ENCODE assay signal across 18 cellular contexts in the genomic region with DNA sequence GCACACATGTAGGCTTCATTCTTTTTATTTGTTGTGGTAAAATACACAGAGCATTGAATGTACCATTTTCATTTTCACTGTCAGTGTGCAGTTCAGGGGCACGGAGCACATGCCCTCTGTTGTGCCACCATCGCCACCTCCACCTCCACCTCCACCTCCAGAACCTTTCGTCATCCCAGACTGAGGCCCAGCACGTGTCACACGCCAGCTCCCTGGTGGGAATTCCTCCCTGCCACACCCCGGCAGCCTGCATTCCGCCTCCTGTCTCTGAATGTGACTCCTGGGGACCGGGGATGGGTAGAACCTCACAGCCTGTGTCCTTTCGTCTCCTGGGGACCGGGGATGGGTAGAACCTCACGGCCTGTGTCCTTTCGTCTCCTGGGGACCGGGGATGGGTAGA. TPM values are rescaled to one million over a fixed set of nuclear protein-coding genes. Genes with fewer than 3 reads are reported as not detected.
DNase-seq lines count a peak whose midpoint lies in the region; ATAC-seq and TF ChIP-seq lines count a peak whose summit lies in the region.
"Had no signal": no experiment of that assay in that cellular context is flagged by ENCODE, and none has a peak within 500 bp of the region (broad histone marks: within the 10 kb centered on the region; RNA-seq: fewer than 3 reads in every experiment).

No MANE protein-coding gene starts in this region.

- no peak overlapping the region for H4K5ac ChIP-seq in H9 (ENCODE audit: insufficient read length, low read depth, low read length)

- H3K14ac ChIP-seq in H9 (ENCODE audit: insufficient read depth, low read length), result no peak overlapping the region

- no peaks in the 10 kb centered on the region for H3K9me3 ChIP-seq in H9 (ENCODE audit: control insufficient read depth, low read depth, low read length)
- no peaks in the 10 kb centered on the region for H3K9me3 ChIP-seq in neural progenitor cell (ENCODE audit: low read depth)
- H3K9me3 ChIP-seq: A549 had no signal

- no peaks in the 10 kb centered on the region for H3K4me1 ChIP-seq in H9 (ENCODE audit: insufficient read depth, low read length)
- H3K4me1 ChIP-seq in neural progenitor cell, result peaks cover 4% of the 10 kb centered on the region

- H2AFZ ChIP-seq in H9 (ENCODE audit: low read length), result no peak overlapping the region
- no peak overlapping the region for H2AFZ ChIP-seq in neural progenitor cell (replicated peaks)
- H2AFZ ChIP-seq: GM23338 had no signal

- peak; percentile 35 for ATAC-seq in activated T-helper 17 cell treated with anti-CD3 and anti-CD28 coated beads, Interleukin-2, amount 50 U/mL, for 72 hours (replicated peaks)
- ATAC-seq in HG02623 (IDR thresholded peaks at IDR 0.05; ENCODE audit: unreplicated experiment), result no peak
- ATAC-seq in activated T-cell treated with anti-CD3 and anti-CD28 coated beads, Interleukin-2, amount 50 U/mL, for 72 hours (replicated peaks in 1 of 2), result no peak
- no peak for ATAC-seq in GM21786 (IDR thresholded peaks at IDR 0.05; ENCODE audit: unreplicated experiment)
- ATAC-seq: A549, GM12878, GM23338 had no signal

- H3K27me3 ChIP-seq in H9 (ENCODE audit: insufficient read depth, low read length) (no peaks in the 10 kb centered on the region), neural progenitor cell (no peaks in the 10 kb centered on the region)

- H3K18ac ChIP-seq in H9 (ENCODE audit: insufficient read length, low read depth, low read length), result no peak overlapping the region

- H3K36me3 Mint-ChIP-seq in H9 (ENCODE audit: insufficient read depth in 1 of 3, low read depth in 3 of 3), result peaks cover 0 to 15% (median 3%) of the 10 kb centered on the region in 3 experiments; a peak in 2 of 7 replicates
- no peaks in the 10 kb centered on the region for H3K36me3 Mint-ChIP-seq in activated T-helper 17 cell treated with anti-CD3 and anti-CD28 coated beads, Interleukin-2, amount 50 U/mL, for 72 hours (ENCODE audit: low read depth)
- H3K36me3 Mint-ChIP-seq in neural progenitor cell, result peaks cover 7% of the 10 kb centered on the region
- no peaks in the 10 kb centered on the region for H3K36me3 Mint-ChIP-seq in activated T-cell treated with anti-CD3 and anti-CD28 coated beads, Interleukin-2, amount 50 U/mL, for 72 hours (ENCODE audit: insufficient read depth in 2 of 2)
- H3K36me3 Mint-ChIP-seq: CD4-positive, CD25-positive, alpha-beta regulatory T cell had no signal

- H2BK120ac ChIP-seq in H9 (ENCODE audit: low read depth, low read length, poor library complexity, severe bottlenecking), result no peak overlapping the region

- no peaks in the 10 kb centered on the region for H3K79me1 ChIP-seq in H9 (ENCODE audit: insufficient read depth, low read depth, low read length, poor library complexity, severe bottlenecking)

- no peaks in the 10 kb centered on the region for H3K36me3 ChIP-seq in neural progenitor cell

- no peak overlapping the region for H3K4me2 ChIP-seq in H9 (ENCODE audit: insufficient read depth, insufficient read length, low read length)
- no peak overlapping the region for H3K4me2 ChIP-seq in neural progenitor cell
- H3K4me2 ChIP-seq: A549, GM23338 had no signal

- H2BK15ac ChIP-seq in H9 (ENCODE audit: low read depth, low read length), result no peak overlapping the region

- H3K4ac ChIP-seq in H9 (ENCODE audit: low read depth, low read length), result no peak overlapping the region

- H3K9me3 Mint-ChIP-seq in H9 (no peaks in the 10 kb centered on the region), neural progenitor cell (peaks cover 2% of the 10 kb centered on the region)
- no peaks in the 10 kb centered on the region for H3K9me3 Mint-ChIP-seq in activated T-helper 17 cell treated with anti-CD3 and anti-CD28 coated beads, Interleukin-2, amount 50 U/mL, for 72 hours
- no peaks in the 10 kb centered on the region for H3K9me3 Mint-ChIP-seq in activated T-cell treated with anti-CD3 and anti-CD28 coated beads, Interleukin-2, amount 50 U/mL, for 72 hours

- no peak overlapping the region for H3K4me3 ChIP-seq in neural progenitor cell
- H3K4me3 ChIP-seq: A549, GM12878, GM23338 had no signal

- H3K23ac ChIP-seq in H9 (ENCODE audit: insufficient read length, low read depth, low read length), result no peak overlapping the region

- H3K79me2 ChIP-seq in H9 (ENCODE audit: insufficient read depth, low read length), result no peaks in the 10 kb centered on the region
- no peaks in the 10 kb centered on the region for H3K79me2 ChIP-seq in neural progenitor cell (ENCODE audit: low read depth)

- no peak overlapping the region for H2BK5ac ChIP-seq in H9 (ENCODE audit: insufficient read length, low read length)

- H2AK5ac ChIP-seq in H9 (ENCODE audit: insufficient read length, low read length), result no peak overlapping the region

- H3T11ph ChIP-seq in H9 (ENCODE audit: low read length), result no peak overlapping the region

- H3F3A ChIP-seq in neural progenitor cell (ENCODE audit: low read depth), result peaks cover 5% of the 10 kb centered on the region

- no peaks in the 10 kb centered on the region for H3K27me3 Mint-ChIP-seq in H9 (ENCODE audit: low read depth)
- no peaks in the 10 kb centered on the region for H3K27me3 Mint-ChIP-seq in activated T-helper 17 cell treated with anti-CD3 and anti-CD28 coated beads, Interleukin-2, amount 50 U/mL, for 72 hours
- peaks cover 4% of the 10 kb centered on the region for H3K27me3 Mint-ChIP-seq in neural progenitor cell (ENCODE audit: insufficient read depth, low read depth)
- H3K27me3 Mint-ChIP-seq in activated T-cell treated with anti-CD3 and anti-CD28 coated beads, Interleukin-2, amount 50 U/mL, for 72 hours (ENCODE audit: low read depth), result no peaks in the 10 kb centered on the region
- H3K27me3 Mint-ChIP-seq: CD4-positive, CD25-positive, alpha-beta regulatory T cell had no signal

- H2BK12ac ChIP-seq in H9 (ENCODE audit: insufficient read length, low read depth, low read length), result no peak overlapping the region

- H3K4me1 Mint-ChIP-seq in H9 (peaks cover 10 to 30% of the 10 kb centered on the region in 2 experiments), neural progenitor cell (peaks cover 13% of the 10 kb centered on the region)
- H3K4me1 Mint-ChIP-seq in activated T-helper 17 cell treated with anti-CD3 and anti-CD28 coated beads, Interleukin-2, amount 50 U/mL, for 72 hours, result no peaks in the 10 kb centered on the region
- peaks cover 5% of the 10 kb centered on the region for H3K4me1 Mint-ChIP-seq in activated T-cell treated with anti-CD3 and anti-CD28 coated beads, Interleukin-2, amount 50 U/mL, for 72 hours (ENCODE audit: low read depth)
- H3K4me1 Mint-ChIP-seq: CD4-positive, CD25-positive, alpha-beta regulatory T cell had no signal

- H3K27ac Mint-ChIP-seq in H9 (no peak overlapping the region), neural progenitor cell (peak overlapping the region; percentile 8)
- H3K27ac Mint-ChIP-seq in activated T-helper 17 cell treated with anti-CD3 and anti-CD28 coated beads, Interleukin-2, amount 50 U/mL, for 72 hours, result no peak overlapping the region
- no peak overlapping the region for H3K27ac Mint-ChIP-seq in activated T-cell treated with anti-CD3 and anti-CD28 coated beads, Interleukin-2, amount 50 U/mL, for 72 hours
- H3K27ac Mint-ChIP-seq: CD4-positive, CD25-positive, alpha-beta regulatory T cell; GM23338 had no signal

- no peak overlapping the region for H3K56ac ChIP-seq in H9 (ENCODE audit: insufficient read length, low read depth, low read length)

- H3K9ac ChIP-seq in H9 (ENCODE audit: extremely low read depth, insufficient read length, low read length) (no peak overlapping the region), neural progenitor cell (no peak overlapping the region)

- no peak overlapping the region for H3K27ac ChIP-seq in H9 (ENCODE audit: insufficient read length, low read depth, low read length)
- H3K27ac ChIP-seq in neural progenitor cell, result no peak overlapping the region
- H3K27ac ChIP-seq: A549, HL-60 had no signal

- no peak overlapping the region for H4K91ac ChIP-seq in H9 (ENCODE audit: insufficient read length, low read depth, low read length)

- TF ChIP-seq CTCF in H9 (conservative IDR thresholded peaks at IDR 0.05) (no peak), neural progenitor cell (IDR thresholded peaks at IDR 0.05) (no peak)

- no peak for DNase-seq in H9
- no peak for DNase-seq in neural progenitor cell (ENCODE audit: low spot score)
- no peak for DNase-seq in NCI-H526 treated with DMSO at 0.1 percent for 48 hours (lab: John Stamatoyannopoulos, UW)
- DNase-seq in activated T-cell treated with anti-CD3 and anti-CD28 coated beads, Interleukin-2, amount 50 U/mL, for 72 hours, result no peak
- DNase-seq: Calu3; CD4-positive, CD25-positive, alpha-beta regulatory T cell; DMS 273 treated with DMSO at 0.1 percent for 48 hours; DMS79; H7; IMR-90; KG1 had no signal

- H3K23me2 ChIP-seq in H9 (ENCODE audit: insufficient read length, low read depth, low read length, poor library complexity, severe bottlenecking), result no peaks in the 10 kb centered on the region

- H3K4me3 Mint-ChIP-seq in H9 (no peak overlapping the region; a peak in 1 of 5 replicates), neural progenitor cell (no peak overlapping the region)
- no peak overlapping the region for H3K4me3 Mint-ChIP-seq in activated T-helper 17 cell treated with anti-CD3 and anti-CD28 coated beads, Interleukin-2, amount 50 U/mL, for 72 hours
- no peak overlapping the region for H3K4me3 Mint-ChIP-seq in activated T-cell treated with anti-CD3 and anti-CD28 coated beads, Interleukin-2, amount 50 U/mL, for 72 hours
- H3K4me3 Mint-ChIP-seq: CD4-positive, CD25-positive, alpha-beta regulatory T cell; GM23338 had no signal

- WGBS in H9 (ENCODE audit: extremely low coverage, insufficient read length, low lambda C conversion rate), result no CpG with 5 or more reads among the region's 13 CpGs

- peak overlapping the region; percentile 40 for H4K8ac ChIP-seq in H9 (replicated peaks; ENCODE audit: insufficient read length, low read depth, low read length)

- H4K20me1 ChIP-seq in H9 (ENCODE audit: control insufficient read depth, insufficient read depth, insufficient read length) (no peaks in the 10 kb centered on the region), neural progenitor cell (ENCODE audit: low read depth) (no peaks in the 10 kb centered on the region)

- H2BK20ac ChIP-seq in H9 (ENCODE audit: low read depth, low read length, poor library complexity, severe bottlenecking), result no peak overlapping the region

RNA-seq across cellular contexts. Expression of a gene that starts 10.9 kb away (rescaled TPM):
- total RNA-seq in H9 (2021) (19.8 and 20.4 TPM in 2 replicates), neural progenitor cell (ENCODE audit: low replicate concordance) (30.2 and 32.2 TPM in 2 replicates)
- total RNA-seq in activated T-helper 17 cell treated with anti-CD3 and anti-CD28 coated beads, Interleukin-2, amount 50 U/mL, for 72 hours, result 10 to 100 TPM; 23.6 to 51.0 TPM
- 10 to 100 TPM; 42.8 to 53.5 TPM for total RNA-seq in activated T-cell treated with anti-CD3 and anti-CD28 coated beads, Interleukin-2, amount 50 U/mL, for 72 hours
